In the genomic region with DNA sequence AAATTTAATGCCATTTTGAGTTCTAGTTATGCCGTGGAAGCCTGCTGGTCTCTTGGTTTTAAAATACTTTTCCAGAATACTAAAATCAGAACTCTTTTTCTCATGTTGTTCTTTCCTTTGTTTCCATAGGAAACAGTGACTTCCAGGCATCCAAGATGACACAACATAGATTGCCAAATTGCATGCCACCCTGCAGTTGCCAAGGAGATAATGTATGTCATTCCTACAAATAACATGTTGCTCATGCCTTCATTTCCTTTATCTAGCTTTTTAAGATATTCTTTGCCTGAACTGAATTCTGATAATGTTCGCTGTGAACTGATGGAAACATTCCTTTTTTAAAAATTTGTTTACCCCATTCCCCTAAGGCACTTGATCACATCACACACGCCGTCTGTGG, we compare ENCODE assay signal across 1 cellular context.
TF ChIP-seq lines count a peak whose summit lies in the region.

No MANE protein-coding gene starts in this region.

TF ChIP-seq in SK-N-SH treated with all-trans-retinoic acid at 6 μM for 48 hours, 23 proteins besides CTCF, POLR2A, EP300 and RAD21 (continued from another document):
- TF ChIP-seq, protein P1, sequence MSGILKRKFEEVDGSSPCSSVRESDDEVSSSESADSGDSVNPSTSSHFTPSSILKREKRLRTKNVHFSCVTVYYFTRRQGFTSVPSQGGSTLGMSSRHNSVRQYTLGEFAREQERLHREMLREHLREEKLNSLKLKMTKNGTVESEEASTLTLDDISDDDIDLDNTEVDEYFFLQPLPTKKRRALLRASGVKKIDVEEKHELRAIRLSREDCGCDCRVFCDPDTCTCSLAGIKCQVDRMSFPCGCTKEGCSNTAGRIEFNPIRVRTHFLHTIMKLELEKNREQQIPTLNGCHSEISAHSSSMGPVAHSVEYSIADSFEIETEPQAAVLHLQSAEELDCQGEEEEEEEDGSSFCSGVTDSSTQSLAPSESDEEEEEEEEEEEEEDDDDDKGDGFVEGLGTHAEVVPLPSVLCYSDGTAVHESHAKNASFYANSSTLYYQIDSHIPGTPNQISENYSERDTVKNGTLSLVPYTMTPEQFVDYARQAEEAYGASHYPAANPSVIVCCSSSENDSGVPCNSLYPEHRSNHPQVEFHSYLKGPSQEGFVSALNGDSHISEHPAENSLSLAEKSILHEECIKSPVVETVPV (CRISPR knock-in tag; IDR thresholded peaks at IDR 0.05): no peak
- no peak for TF ChIP-seq BACH2 (CRISPR knock-in tag; IDR thresholded peaks at IDR 0.05; ENCODE audit: borderline replicate concordance)
- no peak for TF ChIP-seq ZNF70 (CRISPR knock-in tag; IDR thresholded peaks at IDR 0.05)
- no peak for TF ChIP-seq RARB (CRISPR knock-in tag; IDR thresholded peaks at IDR 0.05)
- no peak for TF ChIP-seq ARNTL (CRISPR knock-in tag; IDR thresholded peaks at IDR 0.05; ENCODE audit: borderline replicate concordance, low read depth)
- TF ChIP-seq ZFP3 (CRISPR knock-in tag; IDR thresholded peaks at IDR 0.05): no peak
- no peak for TF ChIP-seq GLIS3 (CRISPR knock-in tag; IDR thresholded peaks at IDR 0.05)
- no peak for TF ChIP-seq ZNF565 (CRISPR knock-in tag; conservative IDR thresholded peaks at IDR 0.05; ENCODE audit: low read depth)
- no peak for TF ChIP-seq TOX (CRISPR knock-in tag; IDR thresholded peaks at IDR 0.05; ENCODE audit: borderline replicate concordance)
- no peak for TF ChIP-seq CSDC2 (CRISPR knock-in tag; IDR thresholded peaks at IDR 0.05)
- TF ChIP-seq ESRRG (CRISPR knock-in tag; IDR thresholded peaks at IDR 0.05): no peak
TF ChIP-seq in SK-N-SH treated with all-trans-retinoic acid at 6 μM for 48 hours: peak in this region for 0.
